ENCODE assay signal across 1 cellular context in the genomic region with DNA sequence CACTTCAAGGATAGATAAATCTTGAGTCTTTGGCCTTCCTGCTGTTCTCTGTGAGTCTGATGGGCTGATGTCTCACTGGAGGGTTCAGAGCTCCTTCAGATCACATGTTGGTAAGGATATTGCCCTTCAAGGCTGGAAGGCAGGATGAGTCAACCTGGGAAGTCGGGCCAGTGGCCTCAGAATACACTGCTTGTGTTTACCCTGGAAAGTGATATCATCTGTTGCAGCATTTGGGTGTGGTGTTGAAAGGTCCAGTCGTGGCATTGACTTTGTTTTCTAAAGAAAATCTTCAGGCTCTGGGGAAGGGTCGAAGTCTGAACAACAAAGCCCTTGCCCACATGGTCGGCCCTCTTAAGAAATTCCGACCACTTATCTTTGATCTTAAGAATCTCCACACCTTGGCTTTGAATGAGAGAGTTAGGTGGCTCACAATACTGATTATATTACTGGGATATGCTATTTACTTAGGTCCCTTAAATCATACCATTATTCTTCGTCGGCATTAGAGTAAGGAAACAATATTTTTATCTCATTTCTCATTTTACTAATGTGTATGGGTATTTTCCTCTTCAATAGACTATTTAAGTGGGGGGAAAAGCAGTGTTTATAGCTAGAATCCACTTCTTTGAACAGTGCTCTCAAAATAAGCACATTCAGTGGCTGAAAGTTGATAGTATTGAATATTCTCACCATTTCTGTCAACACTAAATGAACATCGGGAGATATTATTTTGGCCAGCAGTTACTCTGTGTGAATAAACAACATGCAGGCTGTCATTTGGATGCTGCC.
TF ChIP-seq lines count a peak whose summit lies in the region.

No MANE protein-coding gene starts in this region.

TF ChIP-seq in K562, 482 proteins besides CTCF, POLR2A, EP300 and RAD21 (continued from another document):
- TF ChIP-seq, protein P1, sequence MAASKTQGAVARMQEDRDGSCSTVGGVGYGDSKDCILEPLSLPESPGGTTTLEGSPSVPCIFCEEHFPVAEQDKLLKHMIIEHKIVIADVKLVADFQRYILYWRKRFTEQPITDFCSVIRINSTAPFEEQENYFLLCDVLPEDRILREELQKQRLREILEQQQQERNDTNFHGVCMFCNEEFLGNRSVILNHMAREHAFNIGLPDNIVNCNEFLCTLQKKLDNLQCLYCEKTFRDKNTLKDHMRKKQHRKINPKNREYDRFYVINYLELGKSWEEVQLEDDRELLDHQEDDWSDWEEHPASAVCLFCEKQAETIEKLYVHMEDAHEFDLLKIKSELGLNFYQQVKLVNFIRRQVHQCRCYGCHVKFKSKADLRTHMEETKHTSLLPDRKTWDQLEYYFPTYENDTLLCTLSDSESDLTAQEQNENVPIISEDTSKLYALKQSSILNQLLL (CRISPR knock-in tag; IDR thresholded peaks at IDR 0.05; ENCODE audit: borderline replicate concordance): no peak
- TF ChIP-seq ZNF444 (CRISPR knock-in tag; IDR thresholded peaks at IDR 0.05) (no peak), ZNF384 (IDR thresholded peaks at IDR 0.05; ENCODE audit: low read depth, low read length) (no peak), MCM5 (IDR thresholded peaks at IDR 0.05; ENCODE audit: low read depth) (no peak), HSF4 (CRISPR knock-in tag; IDR thresholded peaks at IDR 0.05; ENCODE audit: borderline replicate concordance) (no peak), ZSCAN29 (IDR thresholded peaks at IDR 0.05) (no peak), FOS (IDR thresholded peaks at IDR 0.05; ENCODE audit: extremely low read depth, insufficient read length) (no peak), HDAC3 (IDR thresholded peaks at IDR 0.05; ENCODE audit: borderline replicate concordance, partially characterized antibody) (no peak), XRCC5 (IDR thresholded peaks at IDR 0.05; ENCODE audit: low read depth, low read length) (no peak), XRCC4 (IDR thresholded peaks at IDR 0.05; ENCODE audit: extremely low read depth, insufficient read depth, insufficient read length) (no peak), FOXJ2 (tag; IDR thresholded peaks at IDR 0.05) (no peak), MCM3 (IDR thresholded peaks at IDR 0.05) (no peak), C11orf30 (IDR thresholded peaks at IDR 0.05; ENCODE audit: low read depth) (no peak), NFE2L1 (tag; IDR thresholded peaks at IDR 0.05; ENCODE audit: borderline replicate concordance, low read depth) (no peak), EP400 (IDR thresholded peaks at IDR 0.05) (no peak)
- TF ChIP-seq, protein P2, sequence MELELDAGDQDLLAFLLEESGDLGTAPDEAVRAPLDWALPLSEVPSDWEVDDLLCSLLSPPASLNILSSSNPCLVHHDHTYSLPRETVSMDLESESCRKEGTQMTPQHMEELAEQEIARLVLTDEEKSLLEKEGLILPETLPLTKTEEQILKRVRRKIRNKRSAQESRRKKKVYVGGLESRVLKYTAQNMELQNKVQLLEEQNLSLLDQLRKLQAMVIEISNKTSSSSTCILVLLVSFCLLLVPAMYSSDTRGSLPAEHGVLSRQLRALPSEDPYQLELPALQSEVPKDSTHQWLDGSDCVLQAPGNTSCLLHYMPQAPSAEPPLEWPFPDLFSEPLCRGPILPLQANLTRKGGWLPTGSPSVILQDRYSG (tag; conservative IDR thresholded peaks at IDR 0.05; ENCODE audit: low read depth): no peak
